1 cellular context compared by ENCODE assay signal in genomic region chr17:40548982-40549680, GRCh38.
TF ChIP-seq lines count a peak whose summit lies in the region.

No MANE protein-coding gene starts in this region.

TF ChIP-seq in HepG2, 621 proteins besides CTCF, POLR2A, EP300 and RAD21 (continued from another document and continues in another):
- TF ChIP-seq IRX3 (CRISPR knock-in tag; IDR thresholded peaks at IDR 0.05; ENCODE audit: borderline replicate concordance, low read depth), result no peak; the same call in 1 of the 2 replicates
- peak; percentile 76; the same call in 1 of the 2 replicates for TF ChIP-seq STAT5B (CRISPR knock-in tag; IDR thresholded peaks at IDR 0.05)
- TF ChIP-seq JDP2 (CRISPR knock-in tag; IDR thresholded peaks at IDR 0.05; ENCODE audit: borderline replicate concordance), result no peak; the same call in 1 of the 2 replicates
- TF ChIP-seq, protein P1, sequence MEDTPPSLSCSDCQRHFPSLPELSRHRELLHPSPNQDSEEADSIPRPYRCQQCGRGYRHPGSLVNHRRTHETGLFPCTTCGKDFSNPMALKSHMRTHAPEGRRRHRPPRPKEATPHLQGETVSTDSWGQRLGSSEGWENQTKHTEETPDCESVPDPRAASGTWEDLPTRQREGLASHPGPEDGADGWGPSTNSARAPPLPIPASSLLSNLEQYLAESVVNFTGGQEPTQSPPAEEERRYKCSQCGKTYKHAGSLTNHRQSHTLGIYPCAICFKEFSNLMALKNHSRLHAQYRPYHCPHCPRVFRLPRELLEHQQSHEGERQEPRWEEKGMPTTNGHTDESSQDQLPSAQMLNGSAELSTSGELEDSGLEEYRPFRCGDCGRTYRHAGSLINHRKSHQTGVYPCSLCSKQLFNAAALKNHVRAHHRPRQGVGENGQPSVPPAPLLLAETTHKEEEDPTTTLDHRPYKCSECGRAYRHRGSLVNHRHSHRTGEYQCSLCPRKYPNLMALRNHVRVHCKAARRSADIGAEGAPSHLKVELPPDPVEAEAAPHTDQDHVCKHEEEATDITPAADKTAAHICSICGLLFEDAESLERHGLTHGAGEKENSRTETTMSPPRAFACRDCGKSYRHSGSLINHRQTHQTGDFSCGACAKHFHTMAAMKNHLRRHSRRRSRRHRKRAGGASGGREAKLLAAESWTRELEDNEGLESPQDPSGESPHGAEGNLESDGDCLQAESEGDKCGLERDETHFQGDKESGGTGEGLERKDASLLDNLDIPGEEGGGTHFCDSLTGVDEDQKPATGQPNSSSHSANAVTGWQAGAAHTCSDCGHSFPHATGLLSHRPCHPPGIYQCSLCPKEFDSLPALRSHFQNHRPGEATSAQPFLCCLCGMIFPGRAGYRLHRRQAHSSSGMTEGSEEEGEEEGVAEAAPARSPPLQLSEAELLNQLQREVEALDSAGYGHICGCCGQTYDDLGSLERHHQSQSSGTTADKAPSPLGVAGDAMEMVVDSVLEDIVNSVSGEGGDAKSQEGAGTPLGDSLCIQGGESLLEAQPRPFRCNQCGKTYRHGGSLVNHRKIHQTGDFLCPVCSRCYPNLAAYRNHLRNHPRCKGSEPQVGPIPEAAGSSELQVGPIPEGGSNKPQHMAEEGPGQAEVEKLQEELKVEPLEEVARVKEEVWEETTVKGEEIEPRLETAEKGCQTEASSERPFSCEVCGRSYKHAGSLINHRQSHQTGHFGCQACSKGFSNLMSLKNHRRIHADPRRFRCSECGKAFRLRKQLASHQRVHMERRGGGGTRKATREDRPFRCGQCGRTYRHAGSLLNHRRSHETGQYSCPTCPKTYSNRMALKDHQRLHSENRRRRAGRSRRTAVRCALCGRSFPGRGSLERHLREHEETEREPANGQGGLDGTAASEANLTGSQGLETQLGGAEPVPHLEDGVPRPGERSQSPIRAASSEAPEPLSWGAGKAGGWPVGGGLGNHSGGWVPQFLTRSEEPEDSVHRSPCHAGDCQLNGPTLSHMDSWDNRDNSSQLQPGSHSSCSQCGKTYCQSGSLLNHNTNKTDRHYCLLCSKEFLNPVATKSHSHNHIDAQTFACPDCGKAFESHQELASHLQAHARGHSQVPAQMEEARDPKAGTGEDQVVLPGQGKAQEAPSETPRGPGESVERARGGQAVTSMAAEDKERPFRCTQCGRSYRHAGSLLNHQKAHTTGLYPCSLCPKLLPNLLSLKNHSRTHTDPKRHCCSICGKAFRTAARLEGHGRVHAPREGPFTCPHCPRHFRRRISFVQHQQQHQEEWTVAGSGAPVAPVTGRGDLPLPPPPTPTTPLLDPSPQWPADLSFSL (CRISPR knock-in tag; IDR thresholded peaks at IDR 0.05), result peak; percentile 83
- TF ChIP-seq SMC3 (IDR thresholded peaks at IDR 0.05; ENCODE audit: low read length), result no peak; the same call in 1 of the 2 replicates
- TF ChIP-seq GATAD2A (CRISPR knock-in tag; IDR thresholded peaks at IDR 0.05), result peak; percentile 100
- TF ChIP-seq ZNF101 (CRISPR knock-in tag; IDR thresholded peaks at IDR 0.05; ENCODE audit: borderline replicate concordance, low read depth), result 0 out of 2 replicates have a peak, but pooled peaks have one; percentile 92
- TF ChIP-seq SETDB1 (CRISPR knock-in tag; IDR thresholded peaks at IDR 0.05; ENCODE audit: borderline replicate concordance), result no peak
- no peak for TF ChIP-seq ZSCAN30 (CRISPR knock-in tag; IDR thresholded peaks at IDR 0.05)
- TF ChIP-seq ARHGAP35 (CRISPR knock-in tag; IDR thresholded peaks at IDR 0.05; ENCODE audit: borderline replicate concordance), result peak; percentile 12; the same call in 1 of the 2 replicates
- peak; percentile 84; the same call in 1 of the 2 replicates for TF ChIP-seq REPIN1 (CRISPR knock-in tag; IDR thresholded peaks at IDR 0.05; ENCODE audit: borderline replicate concordance, low read depth)
- TF ChIP-seq TCF12 (IDR thresholded peaks at IDR 0.05), result no peak
- TF ChIP-seq TCF12 (CRISPR knock-in tag; IDR thresholded peaks at IDR 0.05), result peak; percentile 97
- peak; percentile 96 for TF ChIP-seq PAXIP1 (CRISPR knock-in tag; conservative IDR thresholded peaks at IDR 0.05)
- TF ChIP-seq MYC (CRISPR knock-in tag; IDR thresholded peaks at IDR 0.05; ENCODE audit: borderline replicate concordance), result peak; percentile 85
- no peak for TF ChIP-seq AGO2 (optimal IDR thresholded peaks at IDR 0.05; ENCODE audit: low read depth, low read length)
- no peak for TF ChIP-seq MBNL3 (CRISPR knock-in tag; conservative IDR thresholded peaks at IDR 0.05)
- TF ChIP-seq KAT2B (IDR thresholded peaks at IDR 0.05; ENCODE audit: borderline replicate concordance, low read depth, low read length), result no peak
- TF ChIP-seq FOXA3 (CRISPR knock-in tag; IDR thresholded peaks at IDR 0.05), result peak; percentile 98
- peak; percentile 78; the same call in 1 of the 2 replicates for TF ChIP-seq ZBED4 (CRISPR knock-in tag; IDR thresholded peaks at IDR 0.05; ENCODE audit: borderline replicate concordance)
- TF ChIP-seq, protein P2, sequence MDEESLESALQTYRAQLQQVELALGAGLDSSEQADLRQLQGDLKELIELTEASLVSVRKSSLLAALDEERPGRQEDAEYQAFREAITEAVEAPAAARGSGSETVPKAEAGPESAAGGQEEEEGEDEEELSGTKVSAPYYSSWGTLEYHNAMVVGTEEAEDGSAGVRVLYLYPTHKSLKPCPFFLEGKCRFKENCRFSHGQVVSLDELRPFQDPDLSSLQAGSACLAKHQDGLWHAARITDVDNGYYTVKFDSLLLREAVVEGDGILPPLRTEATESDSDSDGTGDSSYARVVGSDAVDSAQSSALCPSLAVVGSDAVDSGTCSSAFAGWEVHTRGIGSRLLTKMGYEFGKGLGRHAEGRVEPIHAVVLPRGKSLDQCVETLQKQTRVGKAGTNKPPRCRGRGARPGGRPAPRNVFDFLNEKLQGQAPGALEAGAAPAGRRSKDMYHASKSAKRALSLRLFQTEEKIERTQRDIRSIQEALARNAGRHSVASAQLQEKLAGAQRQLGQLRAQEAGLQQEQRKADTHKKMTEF (CRISPR knock-in tag; IDR thresholded peaks at IDR 0.05), result peak; percentile 100
- no peak for TF ChIP-seq SMAD9 (CRISPR knock-in tag; IDR thresholded peaks at IDR 0.05)
- TF ChIP-seq SCMH1 (CRISPR knock-in tag; IDR thresholded peaks at IDR 0.05; ENCODE audit: borderline replicate concordance), result no peak
- peak; percentile 82 for TF ChIP-seq DRAP1 (CRISPR knock-in tag; IDR thresholded peaks at IDR 0.05)
- no peak for TF ChIP-seq SIN3B (IDR thresholded peaks at IDR 0.05; ENCODE audit: low read length)
- TF ChIP-seq ZBTB4 (CRISPR knock-in tag; IDR thresholded peaks at IDR 0.05; ENCODE audit: borderline replicate concordance), result 0 out of 2 replicates have a peak, but pooled peaks have one; percentile 76
- TF ChIP-seq ZNF549 (CRISPR knock-in tag; IDR thresholded peaks at IDR 0.05), result no peak
- TF ChIP-seq TCF7L2 (IDR thresholded peaks at IDR 0.05; ENCODE audit: low read depth, low read length), result no peak; the same call in 1 of the 2 replicates
- no peak for TF ChIP-seq ZNF660 (CRISPR knock-in tag; IDR thresholded peaks at IDR 0.05; ENCODE audit: borderline replicate concordance, low read depth)
- TF ChIP-seq PHF20 (CRISPR knock-in tag; IDR thresholded peaks at IDR 0.05), result peak; percentile 38; the same call in 1 of the 2 replicates
- TF ChIP-seq, protein P3, sequence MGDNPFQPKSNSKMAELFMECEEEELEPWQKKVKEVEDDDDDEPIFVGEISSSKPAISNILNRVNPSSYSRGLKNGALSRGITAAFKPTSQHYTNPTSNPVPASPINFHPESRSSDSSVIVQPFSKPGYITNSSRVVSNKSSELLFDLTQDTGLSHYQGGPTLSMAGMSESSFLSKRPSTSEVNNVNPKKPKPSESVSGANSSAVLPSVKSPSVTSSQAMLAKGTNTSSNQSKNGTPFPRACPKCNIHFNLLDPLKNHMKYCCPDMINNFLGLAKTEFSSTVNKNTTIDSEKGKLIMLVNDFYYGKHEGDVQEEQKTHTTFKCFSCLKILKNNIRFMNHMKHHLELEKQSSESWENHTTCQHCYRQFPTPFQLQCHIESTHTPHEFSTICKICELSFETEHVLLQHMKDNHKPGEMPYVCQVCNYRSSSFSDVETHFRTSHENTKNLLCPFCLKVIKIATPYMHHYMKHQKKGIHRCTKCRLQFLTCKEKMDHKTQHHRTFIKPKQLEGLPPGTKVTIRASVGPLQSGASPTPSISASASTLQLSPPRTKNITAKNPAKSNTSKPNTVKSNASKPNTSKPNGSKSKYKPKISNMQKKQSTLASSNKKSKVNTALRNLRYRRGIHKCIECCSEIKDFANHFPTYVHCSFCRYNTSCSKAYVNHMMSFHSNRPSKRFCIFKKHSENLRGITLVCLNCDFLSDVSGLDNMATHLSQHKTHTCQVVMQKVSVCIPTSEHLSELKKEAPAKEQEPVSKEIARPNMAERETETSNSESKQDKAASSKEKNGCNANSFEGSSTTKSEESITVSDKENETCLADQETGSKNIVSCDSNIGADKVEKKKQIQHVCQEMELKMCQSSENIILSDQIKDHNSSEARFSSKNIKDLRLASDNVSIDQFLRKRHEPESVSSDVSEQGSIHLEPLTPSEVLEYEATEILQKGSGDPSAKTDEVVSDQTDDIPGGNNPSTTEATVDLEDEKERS (CRISPR knock-in tag; IDR thresholded peaks at IDR 0.05), result peak; percentile 93; the same call in 1 of the 2 replicates
